ENCODE assay signal across 1 cellular context in the genomic region with DNA sequence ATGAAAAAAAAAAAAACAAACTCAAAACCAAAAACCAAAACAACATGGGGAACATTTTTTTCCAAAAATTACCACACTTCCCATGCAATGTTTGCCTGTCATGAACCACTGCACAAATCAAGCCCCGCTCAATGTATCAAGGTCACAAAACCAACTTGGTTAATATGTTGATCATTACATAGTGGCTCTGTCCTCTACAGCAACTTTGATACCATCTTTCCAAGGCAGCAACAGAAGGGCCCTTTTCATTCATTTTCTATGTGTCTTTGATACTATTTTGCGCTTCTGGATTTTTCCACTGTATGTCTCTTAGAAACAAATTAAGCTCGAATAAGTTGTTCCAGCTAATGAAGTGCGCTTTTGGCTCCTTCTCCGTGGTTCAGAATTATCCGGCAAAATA.
TF ChIP-seq lines count a peak whose summit lies in the region.

No MANE protein-coding gene starts in this region.

TF ChIP-seq in endothelial cell of umbilical vein, 7 proteins besides CTCF, POLR2A, EP300 and RAD21:
- no peak for TF ChIP-seq GATA2 (IDR thresholded peaks at IDR 0.05; ENCODE audit: insufficient read depth, insufficient read length, low read depth, low read length)
- no peak for TF ChIP-seq EZH2 (IDR thresholded peaks at IDR 0.05; ENCODE audit: borderline replicate concordance, low read depth, low read length, severe bottlenecking)
- TF ChIP-seq, protein P1, sequence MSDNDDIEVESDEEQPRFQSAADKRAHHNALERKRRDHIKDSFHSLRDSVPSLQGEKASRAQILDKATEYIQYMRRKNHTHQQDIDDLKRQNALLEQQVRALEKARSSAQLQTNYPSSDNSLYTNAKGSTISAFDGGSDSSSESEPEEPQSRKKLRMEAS (IDR thresholded peaks at IDR 0.05; ENCODE audit: insufficient read depth, insufficient read length), result no peak
- no peak for TF ChIP-seq JUN (IDR thresholded peaks at IDR 0.05; ENCODE audit: borderline replicate concordance, insufficient read depth, insufficient read length, low read depth)
- TF ChIP-seq FOS (IDR thresholded peaks at IDR 0.05; ENCODE audit: borderline replicate concordance, insufficient read depth, low read length), result no peak
- no peak for TF ChIP-seq MYC (IDR thresholded peaks at IDR 0.05; ENCODE audit: low read depth, low read length)
- TF ChIP-seq POLR2AphosphoS5 (IDR thresholded peaks at IDR 0.05; ENCODE audit: insufficient read depth, low read depth, low read length), result no peak
